ENCODE assay signal across 8 cellular contexts in genomic region chr16:75550211-75550662, GRCh38. TPM values are rescaled to one million over a fixed set of nuclear protein-coding genes. Genes with fewer than 3 reads are reported as not detected.
A peak's percentile ranks its signal among the peaks of the same experiment; 100 is the strongest.
DNase-seq lines count a peak whose midpoint lies in the region; ATAC-seq and TF ChIP-seq lines count a peak whose summit lies in the region.

No MANE protein-coding gene starts in this region.

- TF ChIP-seq CTCF in C4-2B (conservative IDR thresholded peaks at IDR 0.05) (peak; percentile 75), choroid plexus epithelial cell (conservative IDR thresholded peaks at IDR 0.05; ENCODE audit: low read depth, low read length) (peak; percentile 92), right lobe of liver (IDR thresholded peaks at IDR 0.05) (peak; percentile 59 to 69 (median 64))

- DNase-seq in OCI-M1 (lab: John Stamatoyannopoulos, UW) (peak; percentile 39), choroid plexus epithelial cell (ENCODE audit: low read depth) (peak; percentile 91), right lobe of liver (peak in 1 of 3 donors; percentile 60), DMS79 treated with DMSO at 0.1 percent for 48 hours (lab: John Stamatoyannopoulos, UW) (no peak), KG1 (lab: John Stamatoyannopoulos, UW) (no peak)

- H3K4me3 ChIP-seq in choroid plexus epithelial cell (ENCODE audit: low read depth, low read length) (no peak overlapping the region), right lobe of liver (no peak overlapping the region)

- ATAC-seq in GM18520 (IDR thresholded peaks at IDR 0.05; ENCODE audit: unreplicated experiment): peak; percentile 52
- peak; percentile 72 for ATAC-seq in HG02981 (IDR thresholded peaks at IDR 0.05; ENCODE audit: unreplicated experiment)
- peak; percentile 88 to 94 (median 92) for ATAC-seq in right lobe of liver

- TF ChIP-seq POLR2A in right lobe of liver (IDR thresholded peaks at IDR 0.05): no peak

- H3K27me3 ChIP-seq in right lobe of liver: no peaks in the 10 kb centered on the region

- intact Hi-C loops in right lobe of liver (cut with DNase I): loop anchor here in 1 of 2 donors (5.0 kb wide), 1 partner anchor 78 kb away; no protein-coding TSS in a partner anchor

- H3K9me3 ChIP-seq in right lobe of liver: no peaks in the 10 kb centered on the region

- peaks cover 0 to 6% (median 0%) of the 10 kb centered on the region in 4 donors for H3K4me1 ChIP-seq in right lobe of liver

- WGBS in right lobe of liver (ENCODE audit: insufficient coverage, low coverage, low lambda C conversion rate, missing lambda C conversion rate): 13% methylated on average over 5 of the region's 7 CpGs

- no peaks in the 10 kb centered on the region for H3K36me3 ChIP-seq in right lobe of liver

- H3K27ac ChIP-seq in C4-2B: no peak overlapping the region
- no peak overlapping the region for H3K27ac ChIP-seq in right lobe of liver

RNA-seq across cellular contexts. Expression of gene TMEM231, which starts 5.8 kb away (rescaled TPM):
- total RNA-seq in right lobe of liver: 1 to 10 TPM in 5 of 6 experiments, under 1 TPM in 1; 0.98 to 2.1 (median 1.7) TPM

RNA-seq across cellular contexts. Expression of gene CHST5, which starts 14.3 kb away (rescaled TPM):
- not detected for total RNA-seq in right lobe of liver

RNA-seq across cellular contexts. Expression of gene GABARAPL2, which starts 15.9 kb away (rescaled TPM):
- 10 to 100 TPM; 33.4 to 46.5 (median 42.4) TPM for total RNA-seq in right lobe of liver

RNA-seq across cellular contexts. Expression of gene CHST6, which starts 55.0 kb away (rescaled TPM):
- total RNA-seq in right lobe of liver: under 1 TPM in 1 of 6 experiments, not detected in 5; 0.02 TPM

Comparison
In these comparisons a context has a peak if more than half of its experiments do, and no peak if none do; other contexts are left out.
1. DNase-seq: peak in OCI-M1 (single experiment) and choroid plexus epithelial cell (single experiment); none in DMS79 treated with DMSO at 0.1 percent for 48 hours (single experiment) and KG1 (single experiment).
2. Peak in every context shown above with its lines, with median percentiles within 50 percentile points of each other: CTCF ChIP-seq and ATAC-seq.